10 cellular contexts compared by ENCODE assay signal in genomic region chr18:47883771-47884413, GRCh38.
DNase-seq lines count a peak whose midpoint lies in the region; ATAC-seq and TF ChIP-seq lines count a peak whose summit lies in the region.
"Had no signal": no experiment of that assay in that cellular context is flagged by ENCODE, and none has a peak within 500 bp of the region (broad histone marks: within the 10 kb centered on the region; RNA-seq: fewer than 3 reads in every experiment).

No MANE protein-coding gene starts in this region.

- H3K4me1 ChIP-seq in RWPE2 (ENCODE audit: insufficient read depth, poor library complexity, severe bottlenecking): peaks cover 18% of the 10 kb centered on the region

- H3K36me3 ChIP-seq in RWPE2 (ENCODE audit: low read depth): peaks cover 48% of the 10 kb centered on the region

- H3K4me3 ChIP-seq in RWPE2 (ENCODE audit: severe bottlenecking): no peak overlapping the region
- no peak overlapping the region for H3K4me3 ChIP-seq in foreskin fibroblast (ENCODE audit: low read depth in 1 of 2, low read length in 2 of 2)

- TF ChIP-seq CTCF in RWPE2 (IDR thresholded peaks at IDR 0.05; ENCODE audit: poor library complexity, severe bottlenecking): no peak
- no peak for TF ChIP-seq CTCF in foreskin fibroblast (IDR thresholded peaks at IDR 0.05; ENCODE audit: low read depth, low read length)

- no peak overlapping the region for H3K27ac ChIP-seq in RWPE2 (ENCODE audit: poor library complexity, severe bottlenecking)

- H3K9me3 ChIP-seq in RWPE2 (ENCODE audit: severe bottlenecking): no peaks in the 10 kb centered on the region

- H3K27me3 ChIP-seq in RWPE2 (ENCODE audit: insufficient read depth, poor library complexity, severe bottlenecking): no peaks in the 10 kb centered on the region

- DNase-seq in stimulated activated naive CD4-positive, alpha-beta T cell treated with Interleukin-2 at 50 U/mL for 16 hours (lab: John Stamatoyannopoulos, UW): peak; percentile 24
- no peak for DNase-seq in stimulated activated naive CD4-positive, alpha-beta T cell (lab: John Stamatoyannopoulos, UW)
- no peak for DNase-seq in RWPE2 (ENCODE audit: low spot score)
- peak; percentile 62 to 77 for DNase-seq in foreskin fibroblast
- peak; percentile 36 for DNase-seq in stromal cell of bone marrow (ENCODE audit: low read depth)
- no peak for DNase-seq in NCI-H345 treated with DMSO at 0.1 percent for 48 hours (lab: John Stamatoyannopoulos, UW; ENCODE audit: unreplicated experiment)
- no peak for DNase-seq in NCI-H1048 (lab: John Stamatoyannopoulos, UW)
- DNase-seq: effector memory CD4-positive, alpha-beta T cell; NCI-H146 had no signal

- ATAC-seq in RWPE2 (ENCODE audit: low read depth): peak; percentile 57; the same call in 2 of the 3 replicates
- ATAC-seq in GM19455 (IDR thresholded peaks at IDR 0.05; ENCODE audit: unreplicated experiment): no peak

Comparison
In these comparisons a context has a peak if more than half of its experiments do, and no peak if none do; other contexts are left out.
1. DNase-seq: peak in stimulated activated naive CD4-positive, alpha-beta T cell treated with Interleukin-2 at 50 U/mL for 16 hours (single experiment), foreskin fibroblast (2 of 2) and stromal cell of bone marrow (single experiment); none in stimulated activated naive CD4-positive, alpha-beta T cell (0 of 6), RWPE2 (single experiment), NCI-H345 treated with DMSO at 0.1 percent for 48 hours (single experiment) and NCI-H1048 (single experiment).